ENCODE assay signal across 1 cellular context in genomic region chr5:155978805-155979204, GRCh38.
TF ChIP-seq lines count a peak whose summit lies in the region.

No MANE protein-coding gene starts in this region.

TF ChIP-seq in IMR-90, 13 proteins besides CTCF, POLR2A, EP300 and RAD21 (continued from another document):
- no peak for TF ChIP-seq ELK1 (IDR thresholded peaks at IDR 0.05; ENCODE audit: borderline replicate concordance, low read depth, low read length)
- TF ChIP-seq CEBPB (IDR thresholded peaks at IDR 0.05; ENCODE audit: low read depth, low read length), result no peak
- no peak for TF ChIP-seq MXI1 (IDR thresholded peaks at IDR 0.05; ENCODE audit: borderline replicate concordance, low read depth, low read length)
- no peak for TF ChIP-seq MAFK (IDR thresholded peaks at IDR 0.05; ENCODE audit: low read depth, low read length)
- TF ChIP-seq FOS (IDR thresholded peaks at IDR 0.05; ENCODE audit: low read depth, low read length), result no peak
- no peak for TF ChIP-seq MAZ (IDR thresholded peaks at IDR 0.05; ENCODE audit: borderline replicate concordance, low read depth, low read length)
